9 cellular contexts compared by ENCODE assay signal in genomic region chr5:55694152-55694830, GRCh38. TPM values are rescaled to one million over a fixed set of nuclear protein-coding genes. Genes with fewer than 3 reads are reported as not detected.
A peak's percentile ranks its signal among the peaks of the same experiment; 100 is the strongest.
DNase-seq lines count a peak whose midpoint lies in the region; ATAC-seq and TF ChIP-seq lines count a peak whose summit lies in the region.
"Had no signal": no experiment of that assay in that cellular context is flagged by ENCODE, and none has a peak within 500 bp of the region (broad histone marks: within the 10 kb centered on the region; RNA-seq: fewer than 3 reads in every experiment).

No MANE protein-coding gene starts in this region.

- no peaks in the 10 kb centered on the region for H3F3A ChIP-seq in PC-3 (ENCODE audit: low read length, unreplicated experiment)

- BruUV-seq in PC-3 (replicated peaks; lab: Mats Ljungman, UMichigan), result no TSS peak

- H3K9me3 ChIP-seq in AG04450 (ENCODE audit: control insufficient read depth, insufficient read depth, low read length), result no peaks in the 10 kb centered on the region; the same call in 1 of the 2 replicates
- no peaks in the 10 kb centered on the region for H3K9me3 ChIP-seq in PC-3 (ENCODE audit: low read length)
- H3K9me3 ChIP-seq in tibial artery, result no peaks in the 10 kb centered on the region
- H3K9me3 ChIP-seq: HAP-1 had no signal

- no peak overlapping the region for H3K4me2 ChIP-seq in PC-3 (ENCODE audit: low read length)

- H3K4me3 ChIP-seq in AG04450 (ENCODE audit: low read depth, low read length) (no peak overlapping the region), PC-3 (ENCODE audit: low read length) (no peak overlapping the region), tibial artery (no peak overlapping the region)
- H3K4me3 ChIP-seq: HAP-1 had no signal

- no peaks in the 10 kb centered on the region for H3K36me3 ChIP-seq in PC-3 (ENCODE audit: low read depth, low read length)
- peaks cover 0 to 7% (median 0%) of the 10 kb centered on the region in 3 donors for H3K36me3 ChIP-seq in tibial artery

- H3K27me3 ChIP-seq in AG04450 (ENCODE audit: control insufficient read depth, insufficient read depth, low read length), result no peaks in the 10 kb centered on the region
- H3K27me3 ChIP-seq in PC-3 (ENCODE audit: low read length), result no peaks in the 10 kb centered on the region
- no peaks in the 10 kb centered on the region for H3K27me3 ChIP-seq in tibial artery

- no peaks in the 10 kb centered on the region for H3K79me2 ChIP-seq in PC-3 (ENCODE audit: low read length)

- in situ Hi-C loops in GM13977 (cut with MboI; ENCODE audit: low pct_unique_long_range_greater_than_20kb, low sequenced_read_pairs, unreplicated experiment), result loop anchor here (25.0 kb wide), 1 partner anchor 282 kb away; no protein-coding TSS in a partner anchor

- DNase-seq in AG04450 (ENCODE audit: low read depth, low spot score) (no peak), GM13977 (ENCODE audit: low spot score) (no peak), PC-3 (peak; percentile 34), fibroblast of peridontal ligament (ENCODE audit: extremely low read depth) (peak; percentile 66), tibial artery (no peak), activated gamma-delta T cell treated with Interleukin-2 at 50 U/mL for 16 hours (no peak)
- DNase-seq in stimulated activated CD4-positive, alpha-beta T cell treated with anti-CD3 and anti-CD28 coated beads, Interleukin-12 subunit alpha, Interleukin-12 subunit beta, amount 100 ng/mL, for 4 hours, result no peak

- no peaks in the 10 kb centered on the region for H3K4me1 ChIP-seq in PC-3 (ENCODE audit: insufficient read depth, low read length)
- H3K4me1 ChIP-seq in tibial artery, result peaks cover 0 to 21% (median 7%) of the 10 kb centered on the region in 4 donors

- POLR2A ChIA-PET in AG04450 (lab: Yijun Ruan, JAX) (no interaction called here), PC-3 (lab: Charles Lee; ENCODE audit: unreplicated experiment) (no interaction called here)

- no peaks in the 10 kb centered on the region for H3K9me2 ChIP-seq in PC-3 (replicated peaks; ENCODE audit: low read length)

- CTCF ChIA-PET in AG04450 (lab: Charles Lee) (interaction anchor here (0.6 to 3.1 kb wide), 8 partner anchors 281 to 1262 kb away, joined by 3 to 9 read pairs (median 4); no protein-coding TSS in a partner anchor), PC-3 (lab: Charles Lee) (interaction anchor here (1.2 kb wide), 1 partner anchor 288 kb away, joined by 4 read pairs; no protein-coding TSS in a partner anchor)

- no peaks in the 10 kb centered on the region for H4K20me1 ChIP-seq in PC-3 (ENCODE audit: low read length)

- H3K9ac ChIP-seq in PC-3 (ENCODE audit: low read length), result no peak overlapping the region

- intact Hi-C loops in PC-3 (cut with micrococcal nuclease) (loop anchor here (1.0 to 5.0 kb wide), 2 partner anchors 350 to 522 kb away; partner anchors contain the start of gene CDC20B), tibial artery (cut with DNase I; ENCODE audit: low total_unique reads) (loop anchor here (5.0 kb wide), 3 partner anchors 287 to 367 kb away; no protein-coding TSS in a partner anchor)

- H3K27ac ChIP-seq in AG04450 (ENCODE audit: low read depth, low read length) (no peak overlapping the region), PC-3 (ENCODE audit: low read length) (no peak overlapping the region), tibial artery (no peak overlapping the region)

- peak; percentile 42; the same call in 1 of the 2 replicates for ATAC-seq in PC-3
- ATAC-seq in HG02623 (IDR thresholded peaks at IDR 0.05; ENCODE audit: unreplicated experiment), result no peak

- H2AFZ ChIP-seq in PC-3 (ENCODE audit: low read length), result no peak overlapping the region

- peak; percentile 41 for TF ChIP-seq CTCF in AG04450 (IDR thresholded peaks at IDR 0.05; ENCODE audit: low read depth, low read length)
- peak; percentile 51 for TF ChIP-seq CTCF in GM13977 (IDR thresholded peaks at IDR 0.05; ENCODE audit: extremely low read depth, insufficient read depth, missing control alignments)
- peak; percentile 56 for TF ChIP-seq CTCF in PC-3 (conservative IDR thresholded peaks at IDR 0.05; ENCODE audit: low read depth, low read length)
- peak; percentile 31 to 39 for TF ChIP-seq CTCF in tibial artery (IDR thresholded peaks at IDR 0.05)

RNA-seq across cellular contexts. Expression of gene SLC38A9, which starts 17.8 kb away (rescaled TPM):
- polyA plus RNA-seq in AG04450 (2011; rRNA removed), result 21.1 and 25.3 TPM in 2 replicates
- 21.3 and 28.8 TPM in 2 replicates for polyA minus RNA-seq in AG04450 (2011; rRNA and poly(A)+ RNA removed)
- 6.5 and 12.9 TPM in 2 replicates for total RNA-seq in PC-3 (2014; rRNA removed)

RNA-seq across cellular contexts. Expression of gene DDX4, which starts 43.6 kb away (rescaled TPM):
- polyA plus RNA-seq in AG04450 (2011; rRNA removed), result not detected in 2 replicates
- polyA minus RNA-seq in AG04450 (2011; rRNA and poly(A)+ RNA removed), result not detected in 2 replicates
- not detected in 2 replicates for total RNA-seq in PC-3 (2014; rRNA removed)

Comparison
In these comparisons a context has a peak if more than half of its experiments do, and no peak if none do; other contexts are left out.
1. DNase-seq: peak in PC-3 (single experiment) and fibroblast of peridontal ligament (single experiment); none in AG04450 (single experiment), GM13977 (single experiment), tibial artery (0 of 2), activated gamma-delta T cell treated with Interleukin-2 at 50 U/mL for 16 hours (single experiment) and stimulated activated CD4-positive, alpha-beta T cell treated with anti-CD3 and anti-CD28 coated beads, Interleukin-12 subunit alpha, Interleukin-12 subunit beta, amount 100 ng/mL, for 4 hours (single experiment).
2. Peak in every context shown above with its lines, with median percentiles within 50 percentile points of each other: CTCF ChIP-seq.